8 cellular contexts compared by ENCODE assay signal in genomic region chr1:145956776-145957442, GRCh38. TPM values are rescaled to one million over a fixed set of nuclear protein-coding genes. Genes with fewer than 3 reads are reported as not detected.
DNase-seq lines count a peak whose midpoint lies in the region; ATAC-seq and TF ChIP-seq lines count a peak whose summit lies in the region.

No MANE protein-coding gene starts in this region.

- H3K27me3 Mint-ChIP-seq in IgD-negative memory B cell (no peaks in the 10 kb centered on the region), brain (peaks cover 9% of the 10 kb centered on the region)

- no peak for TF ChIP-seq POLR2A in suprapubic skin (IDR thresholded peaks at IDR 0.05)

- peaks cover 42% of the 10 kb centered on the region for H3K79me2 ChIP-seq in ACC112 (ENCODE audit: control insufficient read depth, insufficient read depth, low read length, unreplicated experiment)

- intact Hi-C loops in left lung (cut with DNase I), result no loop called here

- no peak for TF ChIP-seq EP300 in suprapubic skin (IDR thresholded peaks at IDR 0.05)

- H3K36me3 ChIP-seq in ACC112 (ENCODE audit: insufficient read depth, low read length), result no peaks in the 10 kb centered on the region
- H3K36me3 ChIP-seq in left lung, result no peaks in the 10 kb centered on the region
- H3K36me3 ChIP-seq in suprapubic skin, result no peaks in the 10 kb centered on the region

- no peaks in the 10 kb centered on the region for H3K36me3 Mint-ChIP-seq in IgD-negative memory B cell
- peaks cover 14% of the 10 kb centered on the region for H3K36me3 Mint-ChIP-seq in brain

- peak overlapping the region; percentile 63 for H2AFZ ChIP-seq in ACC112 (ENCODE audit: low read length, unreplicated experiment)

- H3K27ac ChIP-seq in ACC112 (ENCODE audit: low read depth, low read length) (peak overlapping the region; percentile 86), left lung (peak overlapping the region; percentile 93 to 98), suprapubic skin (peak overlapping the region; percentile 91)

- no peaks in the 10 kb centered on the region for H3K27me3 ChIP-seq in ACC112 (ENCODE audit: insufficient read depth, low read length)
- peaks cover 0 to 20% of the 10 kb centered on the region in 2 donors for H3K27me3 ChIP-seq in left lung
- no peaks in the 10 kb centered on the region for H3K27me3 ChIP-seq in suprapubic skin

- H3K9me3 Mint-ChIP-seq in IgD-negative memory B cell (no peaks in the 10 kb centered on the region), brain (peaks cover 0 to 2% (median 0%) of the 10 kb centered on the region in 5 experiments)

- 3% methylated on average over 3 of the region's 3 CpGs for WGBS in suprapubic skin

- H3K4me3 Mint-ChIP-seq in IgD-negative memory B cell, result peak overlapping the region; percentile 92 to 99 (median 97)
- peak overlapping the region; percentile 88 to 99 (median 90) for H3K4me3 Mint-ChIP-seq in brain

- no peak for ATAC-seq in left lung

- peaks cover 39 to 60% (median 42%) of the 10 kb centered on the region in 3 donors for H3K4me1 Mint-ChIP-seq in IgD-negative memory B cell
- peaks cover 85% of the 10 kb centered on the region for H3K4me1 Mint-ChIP-seq in brain

- DNase-seq in left lung, result no peak
- no peak for DNase-seq in suprapubic skin (ENCODE audit: low spot score in 2 of 2)
- no peak for DNase-seq in islet precursor cell
- DNase-seq in stimulated activated CD4-positive, alpha-beta T cell treated with anti-CD3 and anti-CD28 coated beads, Interleukin-15, amount 100 ng/mL, for 24 hours, result no peak
- no peak for DNase-seq in NCI-H524 (lab: John Stamatoyannopoulos, UW)

- TF ChIP-seq CTCF in brain (conservative IDR thresholded peaks at IDR 0.05), result no peak
- no peak for TF ChIP-seq CTCF in left lung (IDR thresholded peaks at IDR 0.05)
- no peak for TF ChIP-seq CTCF in suprapubic skin (IDR thresholded peaks at IDR 0.05)

- peaks cover 30% of the 10 kb centered on the region for H3K4me1 ChIP-seq in ACC112 (ENCODE audit: control insufficient read depth, insufficient read depth, low read length, unreplicated experiment)
- H3K4me1 ChIP-seq in left lung, result peaks cover 26 to 74% of the 10 kb centered on the region in 2 donors
- H3K4me1 ChIP-seq in suprapubic skin, result peaks cover 71% of the 10 kb centered on the region

- H3K9me3 ChIP-seq in left lung, result no peaks in the 10 kb centered on the region
- H3K9me3 ChIP-seq in suprapubic skin, result no peaks in the 10 kb centered on the region

- H3K27ac Mint-ChIP-seq in IgD-negative memory B cell (peak overlapping the region; percentile 41 to 90 (median 84)), brain (peak overlapping the region; percentile 92 to 99 (median 96))

- peak overlapping the region; percentile 85 for H3K4me3 ChIP-seq in ACC112 (ENCODE audit: low read depth, low read length)
- peak overlapping the region; percentile 72 to 80 for H3K4me3 ChIP-seq in left lung
- peak overlapping the region; percentile 76 for H3K4me3 ChIP-seq in suprapubic skin

RNA-seq across cellular contexts. Expression of gene LIX1L, which starts 0.9 kb away (rescaled TPM):
- 12.8 TPM for polyA plus RNA-seq in IgD-negative memory B cell
- 23.2 TPM for polyA plus RNA-seq in brain (ENCODE audit: insufficient read depth, low read depth, low replicate concordance)
- 10 to 100 TPM; 28.9 to 32.0 TPM for total RNA-seq in left lung
- total RNA-seq in suprapubic skin, result 10 to 100 TPM in 3 of 4 donors, 1 to 10 TPM in 1; 7.6 to 18.4 (median 11.3) TPM

RNA-seq across cellular contexts. Expression of gene ANKRD34A, which starts 7.5 kb away (rescaled TPM):
- 0.64 TPM for polyA plus RNA-seq in IgD-negative memory B cell
- 7.3 TPM for polyA plus RNA-seq in brain (ENCODE audit: insufficient read depth, low read depth, low replicate concordance)
- total RNA-seq in left lung, result 1 to 10 TPM in 1 of 2 donors, under 1 TPM in 1; 0.82 to 1.2 TPM
- total RNA-seq in suprapubic skin, result under 1 TPM in 3 of 4 donors, not detected in 1; 0.21 to 0.64 (median 0.45) TPM

RNA-seq across cellular contexts. Expression of gene POLR3GL, which starts 7.6 kb away (rescaled TPM):
- polyA plus RNA-seq in IgD-negative memory B cell, result 64.0 TPM
- 47.1 TPM for polyA plus RNA-seq in brain (ENCODE audit: insufficient read depth, low read depth, low replicate concordance)
- total RNA-seq in left lung, result 10 to 100 TPM; 19.6 to 20.8 TPM
- total RNA-seq in suprapubic skin, result 10 to 100 TPM in 2 of 4 donors, 1 to 10 TPM in 2; 7.3 to 16.7 (median 11.9) TPM

RNA-seq across cellular contexts. Expression of gene RBM8A, which starts 29.6 kb away (rescaled TPM):
- polyA plus RNA-seq in IgD-negative memory B cell (183 TPM), brain (ENCODE audit: insufficient read depth, low read depth, low replicate concordance) (159 TPM)
- total RNA-seq in left lung (100 to 1,000 TPM in 1 of 2 donors, 10 to 100 TPM in 1; 90.2 to 118 TPM), suprapubic skin (100 to 1,000 TPM in 3 of 4 donors, 10 to 100 TPM in 1; 92.2 to 186 (median 134) TPM)

RNA-seq across cellular contexts. Expression of gene PEX11B, which starts 38.4 kb away (rescaled TPM):
- polyA plus RNA-seq in IgD-negative memory B cell (42.3 TPM), brain (ENCODE audit: insufficient read depth, low read depth, low replicate concordance) (35.4 TPM)
- total RNA-seq in left lung (10 to 100 TPM; 31.9 to 32.4 TPM), suprapubic skin (10 to 100 TPM; 23.3 to 35.9 (median 30.2) TPM)
